In the genomic region with DNA sequence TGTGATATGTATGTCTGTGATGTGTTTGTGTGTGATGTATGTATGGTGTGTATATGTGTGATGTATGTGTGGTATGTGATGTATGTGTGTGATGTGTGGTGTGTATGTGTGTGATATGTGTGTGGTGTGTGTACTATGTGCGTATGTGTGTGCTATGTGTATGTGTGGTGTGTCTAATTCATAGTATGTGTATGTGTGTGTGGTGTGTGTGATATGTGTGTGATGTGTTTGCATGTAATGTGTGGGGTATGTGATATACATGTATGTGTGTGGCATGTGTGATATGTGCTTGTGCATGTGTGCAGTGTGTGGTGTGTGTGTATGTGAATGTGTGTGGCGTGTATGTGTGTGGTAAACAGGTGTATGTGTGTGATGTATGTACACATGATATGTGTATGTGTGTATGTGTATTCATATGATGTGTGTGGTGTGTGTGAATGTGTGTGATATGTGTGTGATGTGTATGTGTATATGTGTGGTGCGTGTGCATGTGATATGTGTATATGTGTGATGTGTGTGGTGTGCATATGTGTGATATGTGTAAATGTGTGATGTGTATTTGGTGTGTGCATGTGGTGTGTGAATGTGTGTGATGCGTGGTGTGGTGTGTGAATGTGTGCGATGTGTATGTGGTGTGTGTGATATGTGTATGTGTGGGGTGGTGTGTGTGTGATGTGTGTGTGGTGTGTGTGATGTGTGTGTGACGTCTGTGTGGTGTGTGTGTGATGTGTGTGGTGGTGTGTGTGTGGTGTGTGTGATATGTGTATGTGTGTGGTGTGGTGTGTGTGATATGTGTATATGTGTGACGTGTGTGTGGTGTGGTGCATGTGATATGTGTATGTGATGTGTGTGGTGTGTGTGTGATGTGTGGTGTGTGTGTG, we compare ENCODE assay signal across 2 cellular contexts.
TF ChIP-seq lines count a peak whose summit lies in the region.

No MANE protein-coding gene starts in this region.

TF ChIP-seq in IMR-90, 13 proteins besides CTCF, POLR2A, EP300 and RAD21:
- TF ChIP-seq MAFK (IDR thresholded peaks at IDR 0.05; ENCODE audit: low read depth, low read length) (no peak), CHD1 (IDR thresholded peaks at IDR 0.05; ENCODE audit: low read depth, low read length) (no peak), RCOR1 (IDR thresholded peaks at IDR 0.05; ENCODE audit: insufficient replicate concordance, low read length) (no peak)

TF ChIP-seq in H1, 55 proteins besides CTCF, POLR2A, EP300 and RAD21:
- no peak for TF ChIP-seq SP4 (IDR thresholded peaks at IDR 0.05; ENCODE audit: low read length)
- TF ChIP-seq HDAC6 (IDR thresholded peaks at IDR 0.05; ENCODE audit: low read depth, low read length): no peak
- TF ChIP-seq NRF1 (IDR thresholded peaks at IDR 0.05; ENCODE audit: low read depth, low read length): no peak
- TF ChIP-seq RFX5 (IDR thresholded peaks at IDR 0.05; ENCODE audit: borderline replicate concordance, low read depth, low read length): no peak
- TF ChIP-seq SIX5 (IDR thresholded peaks at IDR 0.05; ENCODE audit: low read depth, low read length): no peak
- TF ChIP-seq, protein P1, sequence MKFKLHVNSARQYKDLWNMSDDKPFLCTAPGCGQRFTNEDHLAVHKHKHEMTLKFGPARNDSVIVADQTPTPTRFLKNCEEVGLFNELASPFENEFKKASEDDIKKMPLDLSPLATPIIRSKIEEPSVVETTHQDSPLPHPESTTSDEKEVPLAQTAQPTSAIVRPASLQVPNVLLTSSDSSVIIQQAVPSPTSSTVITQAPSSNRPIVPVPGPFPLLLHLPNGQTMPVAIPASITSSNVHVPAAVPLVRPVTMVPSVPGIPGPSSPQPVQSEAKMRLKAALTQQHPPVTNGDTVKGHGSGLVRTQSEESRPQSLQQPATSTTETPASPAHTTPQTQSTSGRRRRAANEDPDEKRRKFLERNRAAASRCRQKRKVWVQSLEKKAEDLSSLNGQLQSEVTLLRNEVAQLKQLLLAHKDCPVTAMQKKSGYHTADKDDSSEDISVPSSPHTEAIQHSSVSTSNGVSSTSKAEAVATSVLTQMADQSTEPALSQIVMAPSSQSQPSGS (IDR thresholded peaks at IDR 0.05; ENCODE audit: low read length): no peak
- TF ChIP-seq CEBPB (IDR thresholded peaks at IDR 0.05; ENCODE audit: low read depth, low read length): no peak
- TF ChIP-seq HDAC2 (IDR thresholded peaks at IDR 0.05; ENCODE audit: borderline replicate concordance in 1 of 2, low read depth in 2 of 2, low read length in 2 of 2): no peak
- no peak for TF ChIP-seq SIN3A (conservative IDR thresholded peaks at IDR 0.05 in 1 of 2, IDR thresholded peaks at IDR 0.05 in 1 of 2; ENCODE audit: low read depth in 1 of 2, low read length in 2 of 2)
- no peak for TF ChIP-seq BRCA1 (IDR thresholded peaks at IDR 0.05; ENCODE audit: low read depth, low read length)
- TF ChIP-seq, protein P2, sequence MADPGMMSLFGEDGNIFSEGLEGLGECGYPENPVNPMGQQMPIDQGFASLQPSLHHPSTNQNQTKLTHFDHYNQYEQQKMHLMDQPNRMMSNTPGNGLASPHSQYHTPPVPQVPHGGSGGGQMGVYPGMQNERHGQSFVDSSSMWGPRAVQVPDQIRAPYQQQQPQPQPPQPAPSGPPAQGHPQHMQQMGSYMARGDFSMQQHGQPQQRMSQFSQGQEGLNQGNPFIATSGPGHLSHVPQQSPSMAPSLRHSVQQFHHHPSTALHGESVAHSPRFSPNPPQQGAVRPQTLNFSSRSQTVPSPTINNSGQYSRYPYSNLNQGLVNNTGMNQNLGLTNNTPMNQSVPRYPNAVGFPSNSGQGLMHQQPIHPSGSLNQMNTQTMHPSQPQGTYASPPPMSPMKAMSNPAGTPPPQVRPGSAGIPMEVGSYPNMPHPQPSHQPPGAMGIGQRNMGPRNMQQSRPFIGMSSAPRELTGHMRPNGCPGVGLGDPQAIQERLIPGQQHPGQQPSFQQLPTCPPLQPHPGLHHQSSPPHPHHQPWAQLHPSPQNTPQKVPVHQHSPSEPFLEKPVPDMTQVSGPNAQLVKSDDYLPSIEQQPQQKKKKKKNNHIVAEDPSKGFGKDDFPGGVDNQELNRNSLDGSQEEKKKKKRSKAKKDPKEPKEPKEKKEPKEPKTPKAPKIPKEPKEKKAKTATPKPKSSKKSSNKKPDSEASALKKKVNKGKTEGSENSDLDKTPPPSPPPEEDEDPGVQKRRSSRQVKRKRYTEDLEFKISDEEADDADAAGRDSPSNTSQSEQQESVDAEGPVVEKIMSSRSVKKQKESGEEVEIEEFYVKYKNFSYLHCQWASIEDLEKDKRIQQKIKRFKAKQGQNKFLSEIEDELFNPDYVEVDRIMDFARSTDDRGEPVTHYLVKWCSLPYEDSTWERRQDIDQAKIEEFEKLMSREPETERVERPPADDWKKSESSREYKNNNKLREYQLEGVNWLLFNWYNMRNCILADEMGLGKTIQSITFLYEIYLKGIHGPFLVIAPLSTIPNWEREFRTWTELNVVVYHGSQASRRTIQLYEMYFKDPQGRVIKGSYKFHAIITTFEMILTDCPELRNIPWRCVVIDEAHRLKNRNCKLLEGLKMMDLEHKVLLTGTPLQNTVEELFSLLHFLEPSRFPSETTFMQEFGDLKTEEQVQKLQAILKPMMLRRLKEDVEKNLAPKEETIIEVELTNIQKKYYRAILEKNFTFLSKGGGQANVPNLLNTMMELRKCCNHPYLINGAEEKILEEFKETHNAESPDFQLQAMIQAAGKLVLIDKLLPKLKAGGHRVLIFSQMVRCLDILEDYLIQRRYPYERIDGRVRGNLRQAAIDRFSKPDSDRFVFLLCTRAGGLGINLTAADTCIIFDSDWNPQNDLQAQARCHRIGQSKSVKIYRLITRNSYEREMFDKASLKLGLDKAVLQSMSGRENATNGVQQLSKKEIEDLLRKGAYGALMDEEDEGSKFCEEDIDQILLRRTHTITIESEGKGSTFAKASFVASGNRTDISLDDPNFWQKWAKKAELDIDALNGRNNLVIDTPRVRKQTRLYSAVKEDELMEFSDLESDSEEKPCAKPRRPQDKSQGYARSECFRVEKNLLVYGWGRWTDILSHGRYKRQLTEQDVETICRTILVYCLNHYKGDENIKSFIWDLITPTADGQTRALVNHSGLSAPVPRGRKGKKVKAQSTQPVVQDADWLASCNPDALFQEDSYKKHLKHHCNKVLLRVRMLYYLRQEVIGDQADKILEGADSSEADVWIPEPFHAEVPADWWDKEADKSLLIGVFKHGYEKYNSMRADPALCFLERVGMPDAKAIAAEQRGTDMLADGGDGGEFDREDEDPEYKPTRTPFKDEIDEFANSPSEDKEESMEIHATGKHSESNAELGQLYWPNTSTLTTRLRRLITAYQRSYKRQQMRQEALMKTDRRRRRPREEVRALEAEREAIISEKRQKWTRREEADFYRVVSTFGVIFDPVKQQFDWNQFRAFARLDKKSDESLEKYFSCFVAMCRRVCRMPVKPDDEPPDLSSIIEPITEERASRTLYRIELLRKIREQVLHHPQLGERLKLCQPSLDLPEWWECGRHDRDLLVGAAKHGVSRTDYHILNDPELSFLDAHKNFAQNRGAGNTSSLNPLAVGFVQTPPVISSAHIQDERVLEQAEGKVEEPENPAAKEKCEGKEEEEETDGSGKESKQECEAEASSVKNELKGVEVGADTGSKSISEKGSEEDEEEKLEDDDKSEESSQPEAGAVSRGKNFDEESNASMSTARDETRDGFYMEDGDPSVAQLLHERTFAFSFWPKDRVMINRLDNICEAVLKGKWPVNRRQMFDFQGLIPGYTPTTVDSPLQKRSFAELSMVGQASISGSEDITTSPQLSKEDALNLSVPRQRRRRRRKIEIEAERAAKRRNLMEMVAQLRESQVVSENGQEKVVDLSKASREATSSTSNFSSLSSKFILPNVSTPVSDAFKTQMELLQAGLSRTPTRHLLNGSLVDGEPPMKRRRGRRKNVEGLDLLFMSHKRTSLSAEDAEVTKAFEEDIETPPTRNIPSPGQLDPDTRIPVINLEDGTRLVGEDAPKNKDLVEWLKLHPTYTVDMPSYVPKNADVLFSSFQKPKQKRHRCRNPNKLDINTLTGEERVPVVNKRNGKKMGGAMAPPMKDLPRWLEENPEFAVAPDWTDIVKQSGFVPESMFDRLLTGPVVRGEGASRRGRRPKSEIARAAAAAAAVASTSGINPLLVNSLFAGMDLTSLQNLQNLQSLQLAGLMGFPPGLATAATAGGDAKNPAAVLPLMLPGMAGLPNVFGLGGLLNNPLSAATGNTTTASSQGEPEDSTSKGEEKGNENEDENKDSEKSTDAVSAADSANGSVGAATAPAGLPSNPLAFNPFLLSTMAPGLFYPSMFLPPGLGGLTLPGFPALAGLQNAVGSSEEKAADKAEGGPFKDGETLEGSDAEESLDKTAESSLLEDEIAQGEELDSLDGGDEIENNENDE (IDR thresholded peaks at IDR 0.05; ENCODE audit: insufficient replicate concordance, low read length): no peak
- no peak for TF ChIP-seq JUND (IDR thresholded peaks at IDR 0.05; ENCODE audit: low read length)
- no peak for TF ChIP-seq RBBP5 (IDR thresholded peaks at IDR 0.05; ENCODE audit: borderline replicate concordance, low read depth, low read length)
- no peak for TF ChIP-seq CBX8 (IDR thresholded peaks at IDR 0.05; ENCODE audit: borderline replicate concordance, low read depth, low read length)
- TF ChIP-seq SUZ12 (IDR thresholded peaks at IDR 0.05; ENCODE audit: low read length): no peak
